Comparison of ENCODE assay signal across 1 cellular context in the genomic region with DNA sequence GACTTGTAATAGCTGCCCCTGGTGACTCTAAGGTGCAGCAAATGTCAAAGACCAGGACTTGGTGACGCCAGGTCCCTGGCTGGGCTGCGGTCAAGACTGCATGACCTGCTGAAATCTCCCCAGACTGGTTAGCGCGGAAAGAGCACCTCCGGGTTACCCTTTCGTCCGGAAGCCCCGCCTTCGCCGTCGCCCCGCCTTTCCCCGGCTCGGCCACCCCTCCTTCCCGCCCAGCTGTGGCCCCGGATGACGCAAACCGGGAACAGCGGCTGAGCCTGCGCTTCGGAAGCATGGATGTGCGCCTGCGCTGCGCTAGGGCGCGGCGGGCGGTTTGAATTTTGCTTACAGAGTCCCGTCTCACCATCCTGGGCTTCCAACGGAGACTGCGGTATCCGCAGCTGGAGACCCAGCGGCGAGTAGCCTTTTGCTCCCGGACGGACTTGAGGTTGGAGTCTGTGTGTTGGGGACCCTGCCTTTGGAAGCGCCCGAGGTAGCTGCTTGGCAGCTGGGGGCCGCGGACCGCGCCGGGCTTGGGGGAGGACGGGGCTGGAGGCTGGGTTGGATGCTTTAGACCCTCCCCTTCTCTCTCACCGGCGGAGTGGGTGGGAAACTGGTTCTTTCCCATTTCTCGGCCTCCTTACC.
TF ChIP-seq lines count a peak whose summit lies in the region.

A gene with protein sequence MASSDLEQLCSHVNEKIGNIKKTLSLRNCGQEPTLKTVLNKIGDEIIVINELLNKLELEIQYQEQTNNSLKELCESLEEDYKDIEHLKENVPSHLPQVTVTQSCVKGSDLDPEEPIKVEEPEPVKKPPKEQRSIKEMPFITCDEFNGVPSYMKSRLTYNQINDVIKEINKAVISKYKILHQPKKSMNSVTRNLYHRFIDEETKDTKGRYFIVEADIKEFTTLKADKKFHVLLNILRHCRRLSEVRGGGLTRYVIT (plus strand): TSS at position 294 of the 639 bp plus-strand sequence. CDS start 785 bp downstream, outside the sequence.

TF ChIP-seq in K562, 482 proteins besides CTCF, POLR2A, EP300 and RAD21 (continued from another document and continues in another):
- TF ChIP-seq ETV5 (CRISPR knock-in tag; IDR thresholded peaks at IDR 0.05; ENCODE audit: low read depth) (peak; percentile 30; the same call in 1 of the 2 replicates), NR2C1 (IDR thresholded peaks at IDR 0.05) (peak; percentile 82), NR2C1 (tag; IDR thresholded peaks at IDR 0.05) (peak; percentile 81), SIN3A (IDR thresholded peaks at IDR 0.05; ENCODE audit: borderline replicate concordance in 2 of 2, control insufficient read depth in 1 of 2, low read depth in 2 of 2, low read length in 2 of 2) (peak; percentile 37 to 87; a peak in 2 of 4 replicates), CXXC5 (CRISPR knock-in tag; IDR thresholded peaks at IDR 0.05) (peak; percentile 29; the same call in 1 of the 2 replicates), MAFK (IDR thresholded peaks at IDR 0.05; ENCODE audit: low read length) (peak; percentile 18; the same call in 1 of the 2 replicates), NRF1 (conservative IDR thresholded peaks at IDR 0.05 in 1 of 2, IDR thresholded peaks at IDR 0.05 in 1 of 2) (peak; percentile 94 to 95), CTBP1 (IDR thresholded peaks at IDR 0.05; ENCODE audit: borderline replicate concordance) (0 out of 2 replicates have a peak, but pooled peaks have one; percentile 28), EP400 (IDR thresholded peaks at IDR 0.05) (peak; percentile 48), MAZ (CRISPR knock-in tag; conservative IDR thresholded peaks at IDR 0.05 in 1 of 2, IDR thresholded peaks at IDR 0.05 in 1 of 2) (peak in 1 of 2 experiments; percentile 43; a peak in 1 of 4 replicates), GABPA (tag; conservative IDR thresholded peaks at IDR 0.05; ENCODE audit: low read depth) (peak; percentile 86), ZNF316 (IDR thresholded peaks at IDR 0.05) (no peak), NELFE (IDR thresholded peaks at IDR 0.05; ENCODE audit: insufficient read depth, insufficient read length) (no peak), ZFX (CRISPR knock-in tag; IDR thresholded peaks at IDR 0.05) (peak; percentile 50; the same call in 1 of the 2 replicates), ZNF592 (IDR thresholded peaks at IDR 0.05) (0 out of 2 replicates have a peak, but pooled peaks have one; percentile 58), MNT (conservative IDR thresholded peaks at IDR 0.05) (peak in 1 of 2 experiments; percentile 68; a peak in 2 of 4 replicates), CCNT2 (IDR thresholded peaks at IDR 0.05; ENCODE audit: borderline replicate concordance, extremely low read depth, insufficient read length, low read depth, low read length) (peak; percentile 34), CREB1 (IDR thresholded peaks at IDR 0.05) (peak; percentile 36; the same call in 1 of the 2 replicates), CREB1 (CRISPR knock-in tag; IDR thresholded peaks at IDR 0.05) (peak; percentile 57; the same call in 1 of the 2 replicates), YY1 (IDR thresholded peaks at IDR 0.05; ENCODE audit: borderline replicate concordance in 1 of 3, control insufficient read depth in 1 of 3, extremely low read depth in 1 of 3, insufficient read depth in 3 of 3, insufficient read length in 1 of 3, insufficient replicate concordance in 2 of 3, low read depth in 1 of 3, low read length in 2 of 3) (peak in 2 of 3 experiments; percentile 31 to 36), RBM39 (optimal IDR thresholded peaks at IDR 0.05; ENCODE audit: low read depth, low read length) (no peak), TRIM24 (IDR thresholded peaks at IDR 0.05) (no peak), HNRNPLL (IDR thresholded peaks at IDR 0.05; ENCODE audit: low read depth, low read length, poor library complexity, severe bottlenecking) (peak; percentile 94), ATF7 (IDR thresholded peaks at IDR 0.05) (peak; percentile 86), POLR2AphosphoS5 (IDR thresholded peaks at IDR 0.05; ENCODE audit: control insufficient read depth, insufficient read depth, low read depth, low read length) (peak; percentile 55; the same call in 1 of the 2 replicates), CREM (IDR thresholded peaks at IDR 0.05; ENCODE audit: low read depth) (peak; percentile 82), CEBPB (tag; IDR thresholded peaks at IDR 0.05) (peak; percentile 82), NCOA1 (IDR thresholded peaks at IDR 0.05; ENCODE audit: low read depth) (no peak), SMAD3 (CRISPR knock-in tag; conservative IDR thresholded peaks at IDR 0.05) (no peak), NR2C2 (CRISPR knock-in tag; IDR thresholded peaks at IDR 0.05) (peak; percentile 80), NR2C2 (tag; IDR thresholded peaks at IDR 0.05) (peak; percentile 96), ZNF217 (CRISPR knock-in tag; IDR thresholded peaks at IDR 0.05) (no peak), POLR2H (tag; IDR thresholded peaks at IDR 0.05; ENCODE audit: low read depth) (peak; percentile 87), KDM5B (IDR thresholded peaks at IDR 0.05; ENCODE audit: insufficient replicate concordance, low read depth, low read length) (peak; percentile 92), ASH1L (IDR thresholded peaks at IDR 0.05; ENCODE audit: borderline replicate concordance, low read depth, partially characterized antibody) (no peak)
- TF ChIP-seq, protein P1, sequence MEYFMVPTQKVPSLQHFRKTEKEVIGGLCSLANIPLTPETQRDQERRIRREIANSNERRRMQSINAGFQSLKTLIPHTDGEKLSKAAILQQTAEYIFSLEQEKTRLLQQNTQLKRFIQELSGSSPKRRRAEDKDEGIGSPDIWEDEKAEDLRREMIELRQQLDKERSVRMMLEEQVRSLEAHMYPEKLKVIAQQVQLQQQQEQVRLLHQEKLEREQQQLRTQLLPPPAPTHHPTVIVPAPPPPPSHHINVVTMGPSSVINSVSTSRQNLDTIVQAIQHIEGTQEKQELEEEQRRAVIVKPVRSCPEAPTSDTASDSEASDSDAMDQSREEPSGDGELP (CRISPR knock-in tag; IDR thresholded peaks at IDR 0.05; ENCODE audit: borderline replicate concordance) = peak; percentile 99
- TF ChIP-seq, protein P2, sequence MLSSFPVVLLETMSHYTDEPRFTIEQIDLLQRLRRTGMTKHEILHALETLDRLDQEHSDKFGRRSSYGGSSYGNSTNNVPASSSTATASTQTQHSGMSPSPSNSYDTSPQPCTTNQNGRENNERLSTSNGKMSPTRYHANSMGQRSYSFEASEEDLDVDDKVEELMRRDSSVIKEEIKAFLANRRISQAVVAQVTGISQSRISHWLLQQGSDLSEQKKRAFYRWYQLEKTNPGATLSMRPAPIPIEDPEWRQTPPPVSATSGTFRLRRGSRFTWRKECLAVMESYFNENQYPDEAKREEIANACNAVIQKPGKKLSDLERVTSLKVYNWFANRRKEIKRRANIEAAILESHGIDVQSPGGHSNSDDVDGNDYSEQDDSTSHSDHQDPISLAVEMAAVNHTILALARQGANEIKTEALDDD (IDR thresholded peaks at IDR 0.05) = peak; percentile 82
- TF ChIP-seq, protein P3, sequence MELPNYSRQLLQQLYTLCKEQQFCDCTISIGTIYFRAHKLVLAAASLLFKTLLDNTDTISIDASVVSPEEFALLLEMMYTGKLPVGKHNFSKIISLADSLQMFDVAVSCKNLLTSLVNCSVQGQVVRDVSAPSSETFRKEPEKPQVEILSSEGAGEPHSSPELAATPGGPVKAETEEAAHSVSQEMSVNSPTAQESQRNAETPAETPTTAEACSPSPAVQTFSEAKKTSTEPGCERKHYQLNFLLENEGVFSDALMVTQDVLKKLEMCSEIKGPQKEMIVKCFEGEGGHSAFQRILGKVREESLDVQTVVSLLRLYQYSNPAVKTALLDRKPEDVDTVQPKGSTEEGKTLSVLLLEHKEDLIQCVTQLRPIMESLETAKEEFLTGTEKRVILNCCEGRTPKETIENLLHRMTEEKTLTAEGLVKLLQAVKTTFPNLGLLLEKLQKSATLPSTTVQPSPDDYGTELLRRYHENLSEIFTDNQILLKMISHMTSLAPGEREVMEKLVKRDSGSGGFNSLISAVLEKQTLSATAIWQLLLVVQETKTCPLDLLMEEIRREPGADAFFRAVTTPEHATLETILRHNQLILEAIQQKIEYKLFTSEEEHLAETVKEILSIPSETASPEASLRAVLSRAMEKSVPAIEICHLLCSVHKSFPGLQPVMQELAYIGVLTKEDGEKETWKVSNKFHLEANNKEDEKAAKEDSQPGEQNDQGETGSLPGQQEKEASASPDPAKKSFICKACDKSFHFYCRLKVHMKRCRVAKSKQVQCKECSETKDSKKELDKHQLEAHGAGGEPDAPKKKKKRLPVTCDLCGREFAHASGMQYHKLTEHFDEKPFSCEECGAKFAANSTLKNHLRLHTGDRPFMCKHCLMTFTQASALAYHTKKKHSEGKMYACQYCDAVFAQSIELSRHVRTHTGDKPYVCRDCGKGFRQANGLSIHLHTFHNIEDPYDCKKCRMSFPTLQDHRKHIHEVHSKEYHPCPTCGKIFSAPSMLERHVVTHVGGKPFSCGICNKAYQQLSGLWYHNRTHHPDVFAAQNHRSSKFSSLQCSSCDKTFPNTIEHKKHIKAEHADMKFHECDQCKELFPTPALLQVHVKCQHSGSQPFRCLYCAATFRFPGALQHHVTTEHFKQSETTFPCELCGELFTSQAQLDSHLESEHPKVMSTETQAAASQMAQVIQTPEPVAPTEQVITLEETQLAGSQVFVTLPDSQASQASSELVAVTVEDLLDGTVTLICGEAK (IDR thresholded peaks at IDR 0.05) = 0 out of 2 replicates have a peak, but pooled peaks have one; percentile 33
- TF ChIP-seq, protein P3 (CRISPR knock-in tag; IDR thresholded peaks at IDR 0.05) = no peak
- TF ChIP-seq, protein P4, sequence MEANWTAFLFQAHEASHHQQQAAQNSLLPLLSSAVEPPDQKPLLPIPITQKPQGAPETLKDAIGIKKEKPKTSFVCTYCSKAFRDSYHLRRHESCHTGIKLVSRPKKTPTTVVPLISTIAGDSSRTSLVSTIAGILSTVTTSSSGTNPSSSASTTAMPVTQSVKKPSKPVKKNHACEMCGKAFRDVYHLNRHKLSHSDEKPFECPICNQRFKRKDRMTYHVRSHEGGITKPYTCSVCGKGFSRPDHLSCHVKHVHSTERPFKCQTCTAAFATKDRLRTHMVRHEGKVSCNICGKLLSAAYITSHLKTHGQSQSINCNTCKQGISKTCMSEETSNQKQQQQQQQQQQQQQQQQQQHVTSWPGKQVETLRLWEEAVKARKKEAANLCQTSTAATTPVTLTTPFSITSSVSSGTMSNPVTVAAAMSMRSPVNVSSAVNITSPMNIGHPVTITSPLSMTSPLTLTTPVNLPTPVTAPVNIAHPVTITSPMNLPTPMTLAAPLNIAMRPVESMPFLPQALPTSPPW (CRISPR knock-in tag; IDR thresholded peaks at IDR 0.05) = peak; percentile 91
